Comparison of ENCODE assay signal across 8 cellular contexts in the genomic region with DNA sequence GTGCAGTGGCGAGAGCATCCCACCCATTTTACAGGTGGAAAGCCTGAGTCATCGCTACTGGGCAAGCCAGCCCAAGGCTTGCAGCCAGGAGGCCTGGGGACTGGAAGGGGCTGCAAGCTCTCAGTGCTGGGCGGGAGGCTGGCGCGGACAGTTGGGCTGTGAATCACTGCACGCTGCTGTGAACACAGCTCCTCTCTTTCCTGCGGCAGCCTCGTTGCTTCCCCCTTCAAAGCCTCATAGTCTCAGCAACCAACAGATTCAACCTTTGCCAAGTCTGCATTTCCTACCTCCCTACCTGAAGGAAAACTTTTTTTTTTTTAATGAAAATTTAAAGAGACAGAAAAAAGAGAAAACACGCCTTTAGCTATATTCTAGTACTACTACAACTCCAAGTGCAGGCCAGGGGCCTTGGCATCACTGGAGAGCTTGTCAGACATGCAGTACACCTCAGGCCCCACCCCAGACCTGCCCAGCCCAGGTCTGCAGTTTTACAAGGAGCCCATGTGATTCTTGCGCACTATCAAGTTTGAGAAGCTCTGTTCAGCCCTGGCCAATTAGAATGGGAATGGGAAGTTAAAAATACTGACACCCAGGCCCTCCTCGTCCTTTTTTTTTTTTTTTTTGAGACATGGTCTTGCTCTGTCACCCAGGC.
A peak's percentile ranks its signal among the peaks of the same experiment; 100 is the strongest.
DNase-seq lines count a peak whose midpoint lies in the region; ATAC-seq and TF ChIP-seq lines count a peak whose summit lies in the region.

No MANE protein-coding gene starts in this region.

- H3F3A ChIP-seq in PC-9 (ENCODE audit: insufficient read depth, low read depth), result peaks cover 23% of the 10 kb centered on the region

- H3K9me2 ChIP-seq in PC-9 (ENCODE audit: insufficient read depth), result no peaks in the 10 kb centered on the region

- H3K4me3 ChIP-seq in CD8-positive, alpha-beta memory T cell (ENCODE audit: low read length), result no peak overlapping the region
- H3K4me3 ChIP-seq in PC-9, result peak overlapping the region; percentile 51; the same call in 1 of the 2 replicates

- peaks cover 14 to 82% (median 36%) of the 10 kb centered on the region in 3 donors for H3K36me3 Mint-ChIP-seq in CD8-positive, alpha-beta memory T cell
- peaks cover 23% of the 10 kb centered on the region for H3K36me3 Mint-ChIP-seq in progenitor cell of endocrine pancreas (ENCODE audit: insufficient read depth)

- no peaks in the 10 kb centered on the region for H4K20me1 ChIP-seq in PC-9 (ENCODE audit: insufficient read depth)

- peaks cover 36% of the 10 kb centered on the region for H3K36me3 ChIP-seq in CD8-positive, alpha-beta memory T cell (ENCODE audit: insufficient read depth, low read length)
- H3K36me3 ChIP-seq in PC-9 (ENCODE audit: low read depth), result peaks cover 15% of the 10 kb centered on the region

- H3K4me1 ChIP-seq in CD8-positive, alpha-beta memory T cell (ENCODE audit: insufficient read depth, low read length), result peaks cover 5% of the 10 kb centered on the region
- H3K4me1 ChIP-seq in PC-9 (replicated peaks; ENCODE audit: insufficient read depth), result peaks cover 26% of the 10 kb centered on the region

- H3K4me1 Mint-ChIP-seq in CD8-positive, alpha-beta memory T cell, result peaks cover 25 to 51% (median 47%) of the 10 kb centered on the region in 3 donors
- no peaks in the 10 kb centered on the region for H3K4me1 Mint-ChIP-seq in progenitor cell of endocrine pancreas (ENCODE audit: low read depth)

- H3K79me2 ChIP-seq in PC-9 (ENCODE audit: low read depth), result no peaks in the 10 kb centered on the region

- H3K4me2 ChIP-seq in PC-9, result peak overlapping the region; percentile 73

- peak in 1 of 5 donors; percentile 26 for DNase-seq in CD8-positive, alpha-beta memory T cell
- DNase-seq in PC-9 (peak; percentile 66 to 70), progenitor cell of endocrine pancreas (ENCODE audit: low spot score, unreplicated experiment) (no peak), DMS153 (lab: John Stamatoyannopoulos, UW) (no peak)
- DNase-seq in activated naive CD4-positive, alpha-beta T cell treated with Interleukin-2 at 50 U/mL for 16 hours, result no peak
- DNase-seq in stimulated activated CD8-positive, alpha-beta memory T cell treated with anti-CD3 and anti-CD28 coated beads, Interleukin-4, amount 100 ng/mL, for 48 hours, result no peak

- peak overlapping the region; percentile 23 to 87 (median 69) for H3K27ac Mint-ChIP-seq in CD8-positive, alpha-beta memory T cell
- peak overlapping the region; percentile 62 for H3K27ac Mint-ChIP-seq in progenitor cell of endocrine pancreas

- ATAC-seq in esophagus mucosa (peak; percentile 75), GM18511 (IDR thresholded peaks at IDR 0.05; ENCODE audit: unreplicated experiment) (no peak)

- intact Hi-C loops in PC-9 (cut with micrococcal nuclease; ENCODE audit: unreplicated experiment), result loop anchor here (2.0 kb wide), 2 partner anchors 75 to 85 kb away; no protein-coding TSS in a partner anchor

- no peaks in the 10 kb centered on the region for H3K27me3 Mint-ChIP-seq in CD8-positive, alpha-beta memory T cell
- H3K27me3 Mint-ChIP-seq in progenitor cell of endocrine pancreas, result no peaks in the 10 kb centered on the region

- BruUV-seq in PC-9 (replicated peaks; lab: Mats Ljungman, UMichigan), result TSS peak; percentile 57

- POLR2A ChIA-PET in CD8-positive, alpha-beta memory T cell (lab: Charles Lee), result no interaction called here
- POLR2A ChIA-PET in PC-9 (lab: Charles Lee; ENCODE audit: unreplicated experiment), result interaction anchor here (0.6 kb wide), 2 partner anchors 68 to 129 kb away, joined by 6 to 10 read pairs; no protein-coding TSS in a partner anchor

- H3K4me3 Mint-ChIP-seq in CD8-positive, alpha-beta memory T cell, result peak overlapping the region in 4 of 7 donors; percentile 17 to 74 (median 36)
- H3K4me3 Mint-ChIP-seq in progenitor cell of endocrine pancreas (ENCODE audit: low read depth), result no peak overlapping the region

- H3K27me3 ChIP-seq in CD8-positive, alpha-beta memory T cell (ENCODE audit: insufficient read depth, low read length, poor library complexity, severe bottlenecking), result no peaks in the 10 kb centered on the region
- H3K27me3 ChIP-seq in PC-9 (ENCODE audit: insufficient read depth, low read depth), result no peaks in the 10 kb centered on the region

- peak overlapping the region; percentile 52; the same call in 1 of the 2 replicates for H2AFZ ChIP-seq in PC-9

- no peaks in the 10 kb centered on the region for H3K9me3 Mint-ChIP-seq in CD8-positive, alpha-beta memory T cell
- H3K9me3 Mint-ChIP-seq in progenitor cell of endocrine pancreas (ENCODE audit: low read depth), result peaks cover 5% of the 10 kb centered on the region

- H3K9me3 ChIP-seq in CD8-positive, alpha-beta memory T cell (ENCODE audit: low read length), result no peaks in the 10 kb centered on the region
- H3K9me3 ChIP-seq in PC-9 (ENCODE audit: insufficient read depth, low read depth), result no peaks in the 10 kb centered on the region

- TF ChIP-seq CTCF in PC-9 (conservative IDR thresholded peaks at IDR 0.05), result no peak
- no peak for TF ChIP-seq CTCF in progenitor cell of endocrine pancreas (IDR thresholded peaks at IDR 0.05; ENCODE audit: unreplicated experiment)

- no peak overlapping the region for H3K27ac ChIP-seq in CD8-positive, alpha-beta memory T cell (ENCODE audit: low read depth, low read length)
- H3K27ac ChIP-seq in PC-9, result peak overlapping the region; percentile 84

- CTCF ChIA-PET in CD8-positive, alpha-beta memory T cell (lab: Charles Lee), result no interaction called here
- CTCF ChIA-PET in PC-9 (lab: Charles Lee), result interaction anchor here (0.6 to 1.5 kb wide), 8 partner anchors 29 to 1257 kb away, joined by 3 to 8 read pairs (median 3); no protein-coding TSS in a partner anchor

Comparison
In these comparisons a context has a peak if more than half of its experiments do, and no peak if none do; other contexts are left out.
1. DNase-seq: peak in PC-9 (2 of 2); none in progenitor cell of endocrine pancreas (single experiment), activated naive CD4-positive, alpha-beta T cell treated with Interleukin-2 at 50 U/mL for 16 hours (single experiment), DMS153 (single experiment) and stimulated activated CD8-positive, alpha-beta memory T cell treated with anti-CD3 and anti-CD28 coated beads, Interleukin-4, amount 100 ng/mL, for 48 hours (single experiment).